Comparison of ENCODE assay signal across 8 cellular contexts in genomic region chr19:13846533-13847032, GRCh38. TPM values are rescaled to one million over a fixed set of nuclear protein-coding genes. Genes with fewer than 3 reads are reported as not detected.
DNase-seq lines count a peak whose midpoint lies in the region; ATAC-seq and TF ChIP-seq lines count a peak whose summit lies in the region.

No MANE protein-coding gene starts in this region.

- H3K4me1 Mint-ChIP-seq in activated CD4-positive, alpha-beta T cell treated with anti-CD3 and anti-CD28 coated beads, Interleukin-2, amount 10 ng/mL, durations not matched to agents 7 days and 5 days = peaks cover 52% of the 10 kb centered on the region

- POLR2A ChIA-PET in activated CD4-positive, alpha-beta T cell treated with anti-CD3 and anti-CD28 coated beads, Interleukin-2, amount 10 ng/mL, durations not matched to agents 7 days and 5 days (lab: Charles Lee) = interaction anchor here (0.6 to 1.5 kb wide), 3 partner anchors 10 to 66 kb away, joined by 3 to 4 read pairs (median 4); no protein-coding TSS in a partner anchor

- TF ChIP-seq CTCF in GM12875 (IDR thresholded peaks at IDR 0.05; ENCODE audit: borderline replicate concordance, insufficient read depth, low read depth, low read length) = no peak

- peaks cover 8% of the 10 kb centered on the region for H3K36me3 Mint-ChIP-seq in activated CD4-positive, alpha-beta T cell treated with anti-CD3 and anti-CD28 coated beads, Interleukin-2, amount 10 ng/mL, durations not matched to agents 7 days and 5 days (ENCODE audit: low read depth)

- peak overlapping the region; percentile 70 for H3K4me3 Mint-ChIP-seq in activated CD4-positive, alpha-beta T cell treated with anti-CD3 and anti-CD28 coated beads, Interleukin-2, amount 10 ng/mL, durations not matched to agents 7 days and 5 days

- ATAC-seq in HG02571 (IDR thresholded peaks at IDR 0.05; ENCODE audit: unreplicated experiment) = peak; percentile 44

- DNase-seq in NCI-H2107 treated with DMSO at 0.1 percent for 48 hours (lab: John Stamatoyannopoulos, UW; ENCODE audit: unreplicated experiment) (peak; percentile 34), dermis blood vessel endothelial cell (peak; percentile 95), lung microvascular endothelial cell (ENCODE audit: low read depth in 2 of 2) (peak; percentile 97 to 98), NCI-H524 treated with DMSO at 0.1 percent for 48 hours (lab: John Stamatoyannopoulos, UW) (no peak)
- DNase-seq in activated CD4-positive, alpha-beta T cell treated with anti-CD3 and anti-CD28 coated beads, Interleukin-2, amount 10 ng/mL, durations not matched to agents 7 days and 5 days = peak; percentile 97
- DNase-seq in stimulated activated CD8-positive, alpha-beta memory T cell treated with anti-CD3 and anti-CD28 coated beads, Interleukin-12 subunit alpha, Interleukin-12 subunit beta, amount 100 ng/mL, for 4 hours (ENCODE audit: low read depth) = peak; percentile 92

- peak overlapping the region; percentile 95 for H3K27ac Mint-ChIP-seq in activated CD4-positive, alpha-beta T cell treated with anti-CD3 and anti-CD28 coated beads, Interleukin-2, amount 10 ng/mL, durations not matched to agents 7 days and 5 days

- H3K4me3 ChIP-seq in GM12875 (ENCODE audit: low read depth, low read length) = peak overlapping the region; percentile 47

- CTCF ChIA-PET in activated CD4-positive, alpha-beta T cell treated with anti-CD3 and anti-CD28 coated beads, Interleukin-2, amount 10 ng/mL, durations not matched to agents 7 days and 5 days (lab: Charles Lee) = interaction anchor here (0.5 to 8.8 kb wide), 9 partner anchors 10 to 44 kb away, joined by 3 to 69 read pairs (median 4); no protein-coding TSS in a partner anchor

- no peaks in the 10 kb centered on the region for H3K9me3 Mint-ChIP-seq in activated CD4-positive, alpha-beta T cell treated with anti-CD3 and anti-CD28 coated beads, Interleukin-2, amount 10 ng/mL, durations not matched to agents 7 days and 5 days

- H3K27me3 Mint-ChIP-seq in activated CD4-positive, alpha-beta T cell treated with anti-CD3 and anti-CD28 coated beads, Interleukin-2, amount 10 ng/mL, durations not matched to agents 7 days and 5 days = no peaks in the 10 kb centered on the region

RNA-seq across cellular contexts. Expression of gene NANOS3, which starts 30.4 kb away (rescaled TPM):
- under 1 TPM in 1 of 2 experiments, not detected in 1; 0.48 TPM for total RNA-seq in activated CD4-positive, alpha-beta T cell treated with anti-CD3 and anti-CD28 coated beads, Interleukin-2, amount 10 ng/mL, durations not matched to agents 7 days and 5 days
- not detected in 2 replicates for total RNA-seq in dermis blood vessel endothelial cell
- 0.40 TPM in 1 of 2 replicates, not detected in the other for total RNA-seq in lung microvascular endothelial cell

RNA-seq across cellular contexts. Expression of gene ZSWIM4, which starts 51.3 kb away (rescaled TPM):
- total RNA-seq in activated CD4-positive, alpha-beta T cell treated with anti-CD3 and anti-CD28 coated beads, Interleukin-2, amount 10 ng/mL, durations not matched to agents 7 days and 5 days = 1 to 10 TPM; 6.0 to 6.2 TPM
- 23.7 and 26.0 TPM in 2 replicates for total RNA-seq in dermis blood vessel endothelial cell
- 7.8 and 11.3 TPM in 2 replicates for total RNA-seq in lung microvascular endothelial cell

RNA-seq across cellular contexts. Expression of gene BRME1, which starts 59.3 kb away (rescaled TPM):
- total RNA-seq in activated CD4-positive, alpha-beta T cell treated with anti-CD3 and anti-CD28 coated beads, Interleukin-2, amount 10 ng/mL, durations not matched to agents 7 days and 5 days = 1 to 10 TPM; 6.3 to 8.0 TPM
- total RNA-seq in dermis blood vessel endothelial cell (0.37 and 0.51 TPM in 2 replicates), lung microvascular endothelial cell (under 0.01 and 0.20 TPM in 2 replicates)

RNA-seq across cellular contexts. Expression of gene CC2D1A, which starts 59.4 kb away (rescaled TPM):
- 10 to 100 TPM; 36.5 to 39.3 TPM for total RNA-seq in activated CD4-positive, alpha-beta T cell treated with anti-CD3 and anti-CD28 coated beads, Interleukin-2, amount 10 ng/mL, durations not matched to agents 7 days and 5 days
- 6.8 and 10.5 TPM in 2 replicates for total RNA-seq in dermis blood vessel endothelial cell
- total RNA-seq in lung microvascular endothelial cell = 3.3 and 3.8 TPM in 2 replicates
